21 cellular contexts compared by ENCODE assay signal in genomic region chr22:25357606-25358420, GRCh38.
"Had no signal": no experiment of that assay in that cellular context is flagged by ENCODE, and none has a peak within 500 bp of the region (broad histone marks: within the 10 kb centered on the region; RNA-seq: fewer than 3 reads in every experiment).

No MANE protein-coding gene starts in this region.

- H3K27ac Mint-ChIP-seq: activated CD4-positive, alpha-beta T cell treated with anti-CD3 and anti-CD28 coated beads, Interleukin-2, amount 10 ng/mL, durations not matched to agents 24 days and 14 days; activated CD8-positive, alpha-beta T cell treated with anti-CD3 and anti-CD28 coated beads for 36 hours; nephron progenitor cell had no signal

- H3K36me3 ChIP-seq: breast epithelium, prostate gland had no signal

- H3K9me3 ChIP-seq: breast epithelium, esophagus squamous epithelium, prostate gland, right atrium auricular region, thoracic aorta, upper lobe of left lung had no signal

- H3K27me3 Mint-ChIP-seq: activated CD4-positive, alpha-beta T cell treated with anti-CD3 and anti-CD28 coated beads, Interleukin-2, amount 10 ng/mL, durations not matched to agents 24 days and 14 days; activated CD8-positive, alpha-beta T cell treated with anti-CD3 and anti-CD28 coated beads for 36 hours had no signal

- H3K4me3 Mint-ChIP-seq: activated CD4-positive, alpha-beta T cell treated with anti-CD3 and anti-CD28 coated beads, Interleukin-2, amount 10 ng/mL, durations not matched to agents 24 days and 14 days; activated CD8-positive, alpha-beta T cell treated with anti-CD3 and anti-CD28 coated beads for 36 hours; activated T-cell treated with anti-CD3 and anti-CD28 coated beads, Interleukin-2, amount 50 U/mL, for 4 hours; nephron progenitor cell had no signal

- H3K27ac ChIP-seq: breast epithelium, esophagus squamous epithelium, prostate gland, right atrium auricular region, thoracic aorta, upper lobe of left lung had no signal

- H3K4me1 ChIP-seq: breast epithelium, prostate gland had no signal

- H3K9me3 Mint-ChIP-seq: activated CD4-positive, alpha-beta T cell treated with anti-CD3 and anti-CD28 coated beads, Interleukin-2, amount 10 ng/mL, durations not matched to agents 24 days and 14 days; activated CD8-positive, alpha-beta T cell treated with anti-CD3 and anti-CD28 coated beads for 36 hours; activated T-cell treated with anti-CD3 and anti-CD28 coated beads, Interleukin-2, amount 50 U/mL, for 4 hours; nephron progenitor cell had no signal

- H3K27me3 ChIP-seq: breast epithelium, esophagus squamous epithelium, right atrium auricular region, upper lobe of left lung had no signal

- H3K4me3 ChIP-seq: breast epithelium, esophagus squamous epithelium, lung, prostate gland, right atrium auricular region, thoracic aorta, upper lobe of left lung had no signal

- FAIRE-seq: astrocyte, endothelial cell of umbilical vein, small intestine had no signal

- DNase-seq: activated CD4-positive, alpha-beta T cell treated with anti-CD3 and anti-CD28 coated beads, Interleukin-2, amount 10 ng/mL, durations not matched to agents 24 days and 14 days; activated CD8-positive, alpha-beta T cell treated with anti-CD3 and anti-CD28 coated beads for 36 hours; activated T-cell treated with anti-CD3 and anti-CD28 coated beads, Interleukin-2, amount 50 U/mL, for 4 hours; dermis blood vessel endothelial cell; effector memory CD4-positive, alpha-beta T cell; esophagus squamous epithelium; midbrain; nephron progenitor cell; occipital lobe; SHP77 treated with DMSO at 0.1 percent for 48 hours; small intestine; stimulated activated CD4-positive, alpha-beta T cell treated with anti-CD3 and anti-CD28 coated beads, Interleukin-4, amount 100 ng/mL, for 1 hour; T-helper 9 cell had no signal
